In genomic region chr4:82746705-82747567, GRCh38 we compare ENCODE assay signal across 1 cellular context.
TF ChIP-seq lines count a peak whose summit lies in the region.

No MANE protein-coding gene starts in this region.

TF ChIP-seq in GM23338, 12 proteins besides CTCF, POLR2A, EP300 and RAD21 (continued from another document):
- TF ChIP-seq ZNF462 (CRISPR knock-in tag; IDR thresholded peaks at IDR 0.05): no peak
